ENCODE assay signal across 8 cellular contexts in the genomic region with DNA sequence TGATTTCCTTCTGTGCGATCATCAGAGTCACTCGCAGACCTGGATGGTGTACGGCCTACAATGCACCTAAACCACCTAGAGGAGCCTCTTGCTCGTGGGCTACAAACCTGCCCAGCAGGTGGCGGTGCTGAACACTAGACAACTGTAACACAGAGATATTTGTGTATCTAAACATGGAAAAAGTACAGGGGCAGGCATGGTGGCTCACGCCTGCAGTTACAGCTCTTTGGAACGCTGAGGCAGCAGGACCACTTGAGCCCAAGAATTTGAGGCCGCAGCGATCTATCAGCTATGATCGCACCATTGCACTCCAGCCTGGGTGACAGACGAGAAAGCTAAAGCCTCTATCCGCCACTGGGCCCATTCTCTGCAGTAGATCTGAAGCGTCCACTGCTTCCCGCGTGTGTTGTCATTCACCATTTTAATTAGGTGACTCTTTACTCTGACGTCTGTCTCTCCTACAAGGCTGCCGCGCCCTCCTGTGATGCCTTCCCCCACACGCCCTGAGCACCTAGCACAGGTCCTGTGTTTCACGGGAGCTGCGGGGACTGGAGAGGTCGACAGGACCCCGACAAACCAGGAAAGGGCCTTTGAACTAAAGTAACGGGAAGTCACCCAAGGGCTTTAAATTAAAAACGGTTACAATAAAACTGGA. TPM values are rescaled to one million over a fixed set of nuclear protein-coding genes. Genes with fewer than 3 reads are reported as not detected.
DNase-seq lines count a peak whose midpoint lies in the region; ATAC-seq and TF ChIP-seq lines count a peak whose summit lies in the region.

No MANE protein-coding gene starts in this region.

- WGBS in urinary bladder: 7% methylated on average over 25 of the region's 25 CpGs

- H3K27me3 Mint-ChIP-seq in progenitor cell of endocrine pancreas: no peaks in the 10 kb centered on the region

- H3K36me3 ChIP-seq in urinary bladder (ENCODE audit: insufficient read depth): no peaks in the 10 kb centered on the region

- ATAC-seq in GM19395 (IDR thresholded peaks at IDR 0.05; ENCODE audit: unreplicated experiment): peak; percentile 50
- no peak for ATAC-seq in Right ventricle myocardium inferior

- TF ChIP-seq CTCF in progenitor cell of endocrine pancreas (IDR thresholded peaks at IDR 0.05; ENCODE audit: unreplicated experiment): peak; percentile 88

- H3K9me3 Mint-ChIP-seq in progenitor cell of endocrine pancreas (ENCODE audit: low read depth): no peaks in the 10 kb centered on the region

- H3K4me3 Mint-ChIP-seq in progenitor cell of endocrine pancreas (ENCODE audit: low read depth): peak overlapping the region; percentile 97

- intact Hi-C loops in Right ventricle myocardium inferior (cut with DNase I): loop anchor here (5.0 kb wide), 1 partner anchor 46 kb away; no protein-coding TSS in a partner anchor

- peaks cover 8% of the 10 kb centered on the region for H3K4me1 Mint-ChIP-seq in progenitor cell of endocrine pancreas (ENCODE audit: low read depth)

- H3K36me3 Mint-ChIP-seq in progenitor cell of endocrine pancreas (ENCODE audit: insufficient read depth): peaks cover 3% of the 10 kb centered on the region

- peak overlapping the region; percentile 81 for H3K4me3 ChIP-seq in urinary bladder (ENCODE audit: low read depth, low read length)

- peak overlapping the region; percentile 96 for H3K27ac ChIP-seq in urinary bladder (ENCODE audit: low read depth)

- H3K27ac Mint-ChIP-seq in progenitor cell of endocrine pancreas: peak overlapping the region; percentile 99

- DNase-seq in CMK (ENCODE audit: low read depth) (peak; percentile 45), HUDEP-2 (lab: John Stamatoyannopoulos, UW; ENCODE audit: unreplicated experiment in 76 of 76) (peak in 73 of 76 experiments; percentile 15 to 86 (median 58)), RPMI8226 (peak; percentile 74), Right ventricle myocardium inferior (ENCODE audit: missing footprints) (peak; percentile 88), progenitor cell of endocrine pancreas (ENCODE audit: low spot score, unreplicated experiment) (peak; percentile 73)
- peak; percentile 57 to 87 (median 66) for DNase-seq in activated naive CD4-positive, alpha-beta T cell (lab: John Stamatoyannopoulos, UW)

- H3K4me1 ChIP-seq in urinary bladder (ENCODE audit: insufficient read depth): no peaks in the 10 kb centered on the region

RNA-seq across cellular contexts. Expression of gene TUBGCP2, which starts 0.8 kb away (rescaled TPM):
- 44.7 TPM for total RNA-seq in Right ventricle myocardium inferior
- 63.2 and 77.0 TPM in 2 replicates for total RNA-seq in progenitor cell of endocrine pancreas
- total RNA-seq in urinary bladder: 27.8 TPM
- polyA plus RNA-seq in urinary bladder: 35.6 TPM

RNA-seq across cellular contexts. Expression of gene ZNF511, which starts 0.8 kb away (rescaled TPM):
- total RNA-seq in Right ventricle myocardium inferior (39.4 TPM), progenitor cell of endocrine pancreas (54.2 and 56.8 TPM in 2 replicates), urinary bladder (24.1 TPM)
- polyA plus RNA-seq in urinary bladder: 41.5 TPM

RNA-seq across cellular contexts. Expression of gene CALY, which starts 28.8 kb away (rescaled TPM):
- not detected for total RNA-seq in Right ventricle myocardium inferior
- 2.3 and 2.5 TPM in 2 replicates for total RNA-seq in progenitor cell of endocrine pancreas
- 0.79 TPM for total RNA-seq in urinary bladder
- 1.1 TPM for polyA plus RNA-seq in urinary bladder

RNA-seq across cellular contexts. Expression of gene ADAM8, which starts 31.2 kb away (rescaled TPM):
- total RNA-seq in Right ventricle myocardium inferior (2.0 TPM), progenitor cell of endocrine pancreas (13.7 and 16.3 TPM in 2 replicates), urinary bladder (3.0 TPM)
- 5.7 TPM for polyA plus RNA-seq in urinary bladder

RNA-seq across cellular contexts. Expression of gene PRAP1, which starts 39.3 kb away (rescaled TPM):
- total RNA-seq in Right ventricle myocardium inferior (not detected), progenitor cell of endocrine pancreas (0.62 TPM in 1 of 2 replicates, not detected in the other), urinary bladder (not detected)
- 0.19 TPM for polyA plus RNA-seq in urinary bladder
